ENCODE assay signal across 8 cellular contexts in the genomic region with DNA sequence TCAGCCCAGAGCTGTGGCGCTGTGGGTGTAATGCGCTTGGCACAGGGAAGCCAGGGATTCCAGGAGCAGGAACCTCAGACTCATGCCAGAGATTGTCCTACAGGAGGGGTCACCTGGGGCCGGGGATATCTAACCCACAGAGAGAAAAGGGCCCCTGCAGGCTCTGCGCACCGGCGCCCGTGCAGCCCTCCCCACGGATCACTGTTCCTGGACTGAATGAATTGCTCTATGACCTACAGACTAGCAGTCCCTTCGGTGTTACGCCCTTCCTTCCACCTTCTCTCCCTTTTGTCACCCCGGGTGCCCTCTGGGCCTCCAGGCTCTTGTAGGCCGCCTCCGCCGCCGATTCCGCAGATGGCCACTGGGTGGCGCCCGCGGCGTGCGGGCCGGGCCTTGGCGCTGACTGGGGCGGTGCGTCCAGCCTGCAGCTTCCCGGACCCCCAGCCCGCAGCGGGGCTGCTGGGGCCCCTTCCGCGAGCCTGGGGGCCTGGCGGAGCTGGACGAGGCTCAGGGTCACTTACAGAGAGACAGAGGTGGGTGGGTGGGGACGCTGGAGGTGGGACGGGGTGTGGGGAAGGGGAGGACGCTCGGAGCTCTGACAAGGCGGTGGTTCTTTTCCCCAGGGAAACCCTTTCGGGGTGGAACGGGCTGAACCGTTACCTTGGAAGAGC.
DNase-seq lines count a peak whose midpoint lies in the region; ATAC-seq and TF ChIP-seq lines count a peak whose summit lies in the region.

No MANE protein-coding gene starts in this region.

- H3K9me3 ChIP-seq in endodermal cell (ENCODE audit: control insufficient read depth, low read length) (no peaks in the 10 kb centered on the region), mucosa of descending colon (no peaks in the 10 kb centered on the region)

- CTCF ChIA-PET in GM10248 (lab: Yijun Ruan, JAX) = interaction anchor here (0.6 to 7.6 kb wide), 40 partner anchors 10 to 892 kb away, joined by 3 to 117 read pairs (median 4); no protein-coding TSS in a partner anchor
- CTCF ChIA-PET in activated CD8-positive, alpha-beta T cell treated with anti-CD3 and anti-CD28 coated beads, Interleukin-2, amount 10 ng/mL, durations not matched to agents 7 days and 5 days (lab: Charles Lee) = interaction anchor here (0.6 to 9.1 kb wide), 21 partner anchors 10 to 376 kb away, joined by 3 to 139 read pairs (median 3); no protein-coding TSS in a partner anchor

- H3K27me3 ChIP-seq in endodermal cell (ENCODE audit: control insufficient read depth, insufficient read depth, low read length, poor library complexity, severe bottlenecking) = peaks cover 7% of the 10 kb centered on the region

- no peak overlapping the region for H3K9ac ChIP-seq in endodermal cell (ENCODE audit: extremely low read depth, low read length, poor library complexity, severe bottlenecking)

- TF ChIP-seq CTCF in GM10248 (IDR thresholded peaks at IDR 0.05; ENCODE audit: control extremely low read depth, extremely low read depth, low read depth, missing control alignments) (peak; percentile 99), endodermal cell (conservative IDR thresholded peaks at IDR 0.05) (peak; percentile 98), mucosa of descending colon (IDR thresholded peaks at IDR 0.05) (peak; percentile 93)

- peaks cover 2% of the 10 kb centered on the region for H3K4me1 ChIP-seq in endodermal cell (ENCODE audit: control insufficient read depth, insufficient read depth, low read length)
- H3K4me1 ChIP-seq in mucosa of descending colon (ENCODE audit: low read depth) = peaks cover 6% of the 10 kb centered on the region

- no peak overlapping the region for H3K27ac ChIP-seq in endodermal cell (ENCODE audit: low read depth, low read length)

- H3K4me1 Mint-ChIP-seq in activated CD8-positive, alpha-beta T cell treated with anti-CD3 and anti-CD28 coated beads, Interleukin-2, amount 10 ng/mL, durations not matched to agents 7 days and 5 days (ENCODE audit: low read depth) = peaks cover 2% of the 10 kb centered on the region
- H3K4me1 Mint-ChIP-seq in endodermal cell = no peaks in the 10 kb centered on the region

- ATAC-seq in HG02678 (IDR thresholded peaks at IDR 0.05; ENCODE audit: unreplicated experiment) = peak; percentile 86
- ATAC-seq in activated CD8-positive, alpha-beta T cell treated with anti-CD3 and anti-CD28 coated beads, Interleukin-2, amount 10 ng/mL, durations not matched to agents 7 days and 5 days = peak; percentile 92
- peak; percentile 92 for ATAC-seq in mucosa of descending colon
- no peak for ATAC-seq in GM19467 (IDR thresholded peaks at IDR 0.05; ENCODE audit: unreplicated experiment)

- no peak overlapping the region for H3K4me3 Mint-ChIP-seq in activated CD8-positive, alpha-beta T cell treated with anti-CD3 and anti-CD28 coated beads, Interleukin-2, amount 10 ng/mL, durations not matched to agents 7 days and 5 days
- H3K4me3 Mint-ChIP-seq in endodermal cell = peak overlapping the region; percentile 43

- H3K27me3 Mint-ChIP-seq in activated CD8-positive, alpha-beta T cell treated with anti-CD3 and anti-CD28 coated beads, Interleukin-2, amount 10 ng/mL, durations not matched to agents 7 days and 5 days (ENCODE audit: low read depth) = peaks cover 9% of the 10 kb centered on the region
- H3K27me3 Mint-ChIP-seq in endodermal cell (ENCODE audit: insufficient read depth) = peaks cover 53% of the 10 kb centered on the region

- H3K4me3 ChIP-seq in endodermal cell (ENCODE audit: low read length) (peak overlapping the region; percentile 71), mucosa of descending colon (no peak overlapping the region)

- DNase-seq in GM10248 (ENCODE audit: extremely low spot score) (peak; percentile 91), NCI-H526 (lab: John Stamatoyannopoulos, UW) (peak; percentile 23 to 86), endodermal cell (peak; percentile 97), mucosa of descending colon (peak; percentile 63 to 81 (median 81))
- peak; percentile 76 for DNase-seq in activated CD8-positive, alpha-beta T cell treated with anti-CD3 and anti-CD28 coated beads, Interleukin-2, amount 10 ng/mL, durations not matched to agents 7 days and 5 days
- peak; percentile 61 for DNase-seq in stimulated activated CD8-positive, alpha-beta memory T cell treated with anti-CD3 and anti-CD28 coated beads, Interleukin-4, amount 100 ng/mL, for 24 hours (ENCODE audit: low read depth)

- 14 to 21% methylated on average over 14 to 40 of the region's 40 CpGs for WGBS in endodermal cell (ENCODE audit: insufficient coverage in 1 of 2, insufficient read length in 1 of 2), 2 experiments

- intact Hi-C loops in mucosa of descending colon (cut with DNase I, micrococcal nuclease) = loop anchor here (2.0 to 10.0 kb wide), 2 partner anchors 235 kb away; no protein-coding TSS in a partner anchor

- no peaks in the 10 kb centered on the region for H3K9me3 Mint-ChIP-seq in activated CD8-positive, alpha-beta T cell treated with anti-CD3 and anti-CD28 coated beads, Interleukin-2, amount 10 ng/mL, durations not matched to agents 7 days and 5 days (ENCODE audit: insufficient read depth)
- H3K9me3 Mint-ChIP-seq in endodermal cell = peaks cover 5% of the 10 kb centered on the region

- no peaks in the 10 kb centered on the region for H3K36me3 Mint-ChIP-seq in activated CD8-positive, alpha-beta T cell treated with anti-CD3 and anti-CD28 coated beads, Interleukin-2, amount 10 ng/mL, durations not matched to agents 7 days and 5 days (ENCODE audit: low read depth)
- H3K36me3 Mint-ChIP-seq in endodermal cell (ENCODE audit: low read depth) = no peaks in the 10 kb centered on the region

- H3K36me3 ChIP-seq in endodermal cell (ENCODE audit: control insufficient read depth, insufficient read depth, low read length) (no peaks in the 10 kb centered on the region), mucosa of descending colon (ENCODE audit: low read depth) (no peaks in the 10 kb centered on the region)

- POLR2A ChIA-PET in GM10248 (lab: Yijun Ruan, JAX) = no interaction called here
- POLR2A ChIA-PET in activated CD8-positive, alpha-beta T cell treated with anti-CD3 and anti-CD28 coated beads, Interleukin-2, amount 10 ng/mL, durations not matched to agents 7 days and 5 days (lab: Charles Lee) = interaction anchor here (0.5 kb wide), 1 partner anchor 287 kb away, joined by 3 read pairs; no protein-coding TSS in a partner anchor

- no peak overlapping the region for H3K27ac Mint-ChIP-seq in activated CD8-positive, alpha-beta T cell treated with anti-CD3 and anti-CD28 coated beads, Interleukin-2, amount 10 ng/mL, durations not matched to agents 7 days and 5 days
- no peak overlapping the region for H3K27ac Mint-ChIP-seq in endodermal cell
